30 cellular contexts compared by ENCODE assay signal in genomic region chr2:7619203-7619602, GRCh38.
"Had no signal": no experiment of that assay in that cellular context is flagged by ENCODE, and none has a peak within 500 bp of the region (broad histone marks: within the 10 kb centered on the region; RNA-seq: fewer than 3 reads in every experiment).

No MANE protein-coding gene starts in this region.

- H3K27me3 ChIP-seq: colonic mucosa, esophagus muscularis mucosa, foreskin keratinocyte, gastroesophageal sphincter, ovary, sigmoid colon, stomach, thyroid gland had no signal

- H3K36me3 ChIP-seq: colonic mucosa, esophagus muscularis mucosa, gastroesophageal sphincter, heart right ventricle, lower lobe of right lung, ovary, sigmoid colon, stomach, thyroid gland had no signal

- H3K27ac ChIP-seq: colonic mucosa, esophagus muscularis mucosa, foreskin keratinocyte, gastroesophageal sphincter, heart right ventricle, lower lobe of right lung, ovary, psoas muscle, sigmoid colon, stomach, thyroid gland had no signal

- DNase-seq: colonic mucosa; effector CD8-positive, alpha-beta T cell; endodermal cell; foreskin keratinocyte; glutamatergic neuron; heart right ventricle; hippocampal formation; immature natural killer cell; islet precursor cell; kidney glomerular epithelial cell; left ventricle myocardium superior; lower lobe of right lung; naive thymus-derived CD8-positive, alpha-beta T cell; nephron progenitor cell; occipital lobe; ovary; posterior cingulate gyrus; psoas muscle; right cardiac atrium; sigmoid colon; stimulated activated CD4-positive, alpha-beta T cell treated with anti-CD3 and anti-CD28 coated beads, Interleukin-2, amount 100 ng/mL, for 24 hours; stimulated activated CD4-positive, alpha-beta T cell treated with anti-CD3 and anti-CD28 coated beads, Interleukin-4, amount 100 ng/mL, for 24 hours; stimulated activated naive CD4-positive, alpha-beta T cell treated with Interleukin-2 at 50 U/mL for 16 hours; stomach; thyroid gland had no signal

- H3K4me1 Mint-ChIP-seq: immature natural killer cell, nephron progenitor cell had no signal

- H3K27ac Mint-ChIP-seq: dendritic cell treated with granulocyte-macrophage colony-stimulating factor and Interleukin-4, amounts not matched to agents 40 ng/mL and 50 ng/mL, for 4 days; endodermal cell; immature natural killer cell; naive thymus-derived CD8-positive, alpha-beta T cell; nephron progenitor cell; stimulated activated effector memory CD8-positive, alpha-beta T cell treated with anti-CD3 and anti-CD28 coated beads, Interleukin-12 subunit alpha, Interleukin-12 subunit beta, amount 100 ng/mL, for 72 hours; type B pancreatic cell had no signal

- H3K4me3 Mint-ChIP-seq: dendritic cell treated with granulocyte-macrophage colony-stimulating factor and Interleukin-4, amounts not matched to agents 40 ng/mL and 50 ng/mL, for 4 days; endodermal cell; immature natural killer cell; naive thymus-derived CD8-positive, alpha-beta T cell; nephron progenitor cell; stimulated activated effector memory CD8-positive, alpha-beta T cell treated with anti-CD3 and anti-CD28 coated beads, Interleukin-12 subunit alpha, Interleukin-12 subunit beta, amount 100 ng/mL, for 72 hours; type B pancreatic cell had no signal

- H3K36me3 Mint-ChIP-seq: stimulated activated effector memory CD8-positive, alpha-beta T cell treated with anti-CD3 and anti-CD28 coated beads, Interleukin-12 subunit alpha, Interleukin-12 subunit beta, amount 100 ng/mL, for 72 hours; type B pancreatic cell had no signal

- H3K27me3 Mint-ChIP-seq: dendritic cell treated with granulocyte-macrophage colony-stimulating factor and Interleukin-4, amounts not matched to agents 40 ng/mL and 50 ng/mL, for 4 days had no signal

- H3K4me3 ChIP-seq: colonic mucosa, esophagus muscularis mucosa, gastroesophageal sphincter, heart right ventricle, lower lobe of right lung, ovary, psoas muscle, sigmoid colon, stomach, thyroid gland had no signal

- H3K9me3 ChIP-seq: colonic mucosa, esophagus muscularis mucosa, gastroesophageal sphincter, heart right ventricle, lower lobe of right lung, ovary, psoas muscle, sigmoid colon, stomach, thyroid gland had no signal

- H3K9me3 Mint-ChIP-seq: endodermal cell, nephron progenitor cell had no signal

- H3K4me1 ChIP-seq: colonic mucosa, esophagus muscularis mucosa, gastroesophageal sphincter, heart right ventricle, lower lobe of right lung, psoas muscle, sigmoid colon, stomach, thyroid gland had no signal
